ENCODE assay signal across 19 cellular contexts in genomic region chr17:82415336-82415735, GRCh38. TPM values are rescaled to one million over a fixed set of nuclear protein-coding genes. Genes with fewer than 3 reads are reported as not detected.
DNase-seq lines count a peak whose midpoint lies in the region; ATAC-seq, FAIRE-seq and TF ChIP-seq lines count a peak whose summit lies in the region.
"Had no signal": no experiment of that assay in that cellular context is flagged by ENCODE, and none has a peak within 500 bp of the region (broad histone marks: within the 10 kb centered on the region; RNA-seq: fewer than 3 reads in every experiment).

No MANE protein-coding gene starts in this region.

- no peak for TF ChIP-seq POLR2A in GM12878 (IDR thresholded peaks at IDR 0.05; ENCODE audit: low read depth, low read length)

- H2AFZ ChIP-seq in GM12878 (ENCODE audit: control insufficient read depth, low read depth, low read length): no peak overlapping the region
- H2AFZ ChIP-seq: GM23338 had no signal

- H3K4me1 Mint-ChIP-seq in T-helper 17 cell (peaks cover 23% of the 10 kb centered on the region), MCF 10A (ENCODE audit: insufficient read depth, unreplicated experiment) (no peaks in the 10 kb centered on the region)
- H3K4me1 Mint-ChIP-seq in natural killer cell treated with Interleukin-12 subunit alpha and Interleukin-12 subunit beta and Interleukin-15 and Interleukin-18, amount 100 ng/mL, for 72 hours (ENCODE audit: low read depth in 2 of 2): peaks cover 24 to 27% of the 10 kb centered on the region in 2 donors

- WGBS in GM12878 (ENCODE audit: insufficient coverage, insufficient replicate concordance, low lambda C conversion rate, missing lambda C conversion rate): 95% methylated on average over 26 of the region's 26 CpGs

- H3K36me3 Mint-ChIP-seq in T-helper 17 cell (ENCODE audit: low read depth) (no peaks in the 10 kb centered on the region), MCF 10A (ENCODE audit: insufficient read depth, unreplicated experiment) (peaks cover 11% of the 10 kb centered on the region)
- H3K36me3 Mint-ChIP-seq in natural killer cell treated with Interleukin-12 subunit alpha and Interleukin-12 subunit beta and Interleukin-15 and Interleukin-18, amount 100 ng/mL, for 72 hours: no peaks in the 10 kb centered on the region

- H3K4me3 Mint-ChIP-seq in T-helper 17 cell (peak overlapping the region; percentile 67), MCF 10A (ENCODE audit: unreplicated experiment) (no peak overlapping the region)
- H3K4me3 Mint-ChIP-seq in natural killer cell treated with Interleukin-12 subunit alpha and Interleukin-12 subunit beta and Interleukin-15 and Interleukin-18, amount 100 ng/mL, for 72 hours: no peak overlapping the region
- H3K4me3 Mint-ChIP-seq: GM23338 had no signal

- CTCF ChIA-PET in Panc1 (lab: Charles Lee) (interaction anchor here (0.7 kb wide), 1 partner anchor 115 kb away, joined by 5 read pairs; no protein-coding TSS in a partner anchor), GM12878 (lab: Yijun Ruan, JAX) (interaction anchor here (1.0 to 4.1 kb wide), 3 partner anchors 63 to 115 kb away, joined by 3 to 22 read pairs (median 7); no protein-coding TSS in a partner anchor), MCF 10A (lab: Yijun Ruan, JAX) (interaction anchor here (0.6 to 1.0 kb wide), 2 partner anchors 13 to 70 kb away, joined by 3 to 4 read pairs; no protein-coding TSS in a partner anchor)

- no peak overlapping the region for H3K4me2 ChIP-seq in GM12878 (ENCODE audit: control insufficient read depth, insufficient read depth)

- no peak for TF ChIP-seq EP300 in GM12878 (IDR thresholded peaks at IDR 0.05; ENCODE audit: borderline replicate concordance in 1 of 2, control insufficient read depth in 1 of 2, low read depth in 2 of 2, low read length in 2 of 2)

- SMC1A ChIA-PET in GM12878 (lab: Charles Lee; ENCODE audit: uncharacterized antibody, unreplicated experiment): interaction anchor here (2.0 kb wide), 1 partner anchor 63 kb away, joined by 8 read pairs; no protein-coding TSS in a partner anchor

- no peak overlapping the region for H3K4me3 ChIP-seq in Panc1 (ENCODE audit: low read depth in 2 of 2, low read length in 2 of 2)
- no peak overlapping the region for H3K4me3 ChIP-seq in GM12878
- H3K4me3 ChIP-seq: SJSA1 had no signal

- TF ChIP-seq CTCF in Panc1 (IDR thresholded peaks at IDR 0.05): no peak
- TF ChIP-seq CTCF in GM12878 (IDR thresholded peaks at IDR 0.05 in 2 of 3, conservative IDR thresholded peaks at IDR 0.05 in 1 of 3; ENCODE audit: control insufficient read depth in 2 of 3, extremely low read depth in 1 of 3, insufficient read depth in 1 of 3, low read depth in 3 of 3, low read length in 3 of 3): no peak
- no peak for TF ChIP-seq CTCF in MCF 10A (IDR thresholded peaks at IDR 0.05; ENCODE audit: unreplicated experiment)

- no peaks in the 10 kb centered on the region for H3K9me3 Mint-ChIP-seq in natural killer cell treated with Interleukin-12 subunit alpha and Interleukin-12 subunit beta and Interleukin-15 and Interleukin-18, amount 100 ng/mL, for 72 hours
- H3K9me3 Mint-ChIP-seq in MCF 10A (ENCODE audit: unreplicated experiment): no peaks in the 10 kb centered on the region
- H3K9me3 Mint-ChIP-seq: GM23338 had no signal

- peaks cover 3% of the 10 kb centered on the region; the same call in 1 of the 2 replicates for H3K36me3 ChIP-seq in Panc1 (ENCODE audit: control insufficient read depth, insufficient read depth, low read length)
- H3K36me3 ChIP-seq in GM12878 (ENCODE audit: control insufficient read depth in 2 of 2, insufficient read depth in 2 of 2, low read length in 1 of 2): no peaks in the 10 kb centered on the region; a peak in 1 of 4 replicates
- H3K36me3 ChIP-seq: Peyer's patch had no signal

- H3K9me3 ChIP-seq in Panc1 (ENCODE audit: control insufficient read depth, insufficient read depth, low read depth, low read length) (no peaks in the 10 kb centered on the region), T-helper 17 cell (ENCODE audit: control insufficient read depth, low read length, poor library complexity, severe bottlenecking) (no peaks in the 10 kb centered on the region), GM12878 (replicated peaks; ENCODE audit: control insufficient read depth, insufficient read depth, low read length) (no peaks in the 10 kb centered on the region)
- H3K9me3 ChIP-seq: BE2C, Peyer's patch had no signal

- BruUV-seq in Panc1 (replicated peaks; lab: Mats Ljungman, UMichigan) (TSS peak; percentile 59), GM12878 (replicated peaks; lab: Mats Ljungman, UMichigan) (TSS peak; percentile 57), MCF 10A (replicated peaks; lab: Mats Ljungman, UMichigan) (no TSS peak)

- no peak for ATAC-seq in Panc1
- ATAC-seq in T-helper 17 cell: no peak
- ATAC-seq in GM12878: no peak
- ATAC-seq in natural killer cell treated with Interleukin-12 subunit alpha and Interleukin-12 subunit beta and Interleukin-15 and Interleukin-18, amount 100 ng/mL, for 72 hours: no peak

- H3K27me3 ChIP-seq in Panc1 (ENCODE audit: control insufficient read depth, insufficient read depth, low read length) (no peaks in the 10 kb centered on the region), GM12878 (replicated peaks in 1 of 2; ENCODE audit: control insufficient read depth in 2 of 2, insufficient read depth in 2 of 2, low read length in 1 of 2) (no peaks in the 10 kb centered on the region)
- H3K27me3 ChIP-seq: BE2C, Peyer's patch, SJSA1 had no signal

- no peaks in the 10 kb centered on the region for H3K27me3 Mint-ChIP-seq in T-helper 17 cell
- H3K27me3 Mint-ChIP-seq in natural killer cell treated with Interleukin-12 subunit alpha and Interleukin-12 subunit beta and Interleukin-15 and Interleukin-18, amount 100 ng/mL, for 72 hours: no peaks in the 10 kb centered on the region
- H3K27me3 Mint-ChIP-seq in MCF 10A (ENCODE audit: insufficient read depth, unreplicated experiment): no peaks in the 10 kb centered on the region

- DNase-seq in Panc1 (ENCODE audit: low read depth, low spot score) (no peak), T-helper 17 cell (no peak), GM12878 (ENCODE audit: low read depth, low spot score) (no peak), MCF 10A (ENCODE audit: unreplicated experiment) (no peak), RCC 7860 (ENCODE audit: low spot score) (no peak), GOT3 (lab: John Stamatoyannopoulos, UW) (no peak)
- DNase-seq in natural killer cell treated with Interleukin-12 subunit alpha and Interleukin-12 subunit beta and Interleukin-15 and Interleukin-18, amount 100 ng/mL, for 72 hours (ENCODE audit: low spot score): peak; percentile 58
- DNase-seq: BE2C, DMS79, NCI-H1417, NCI-H1694 treated with DMSO at 0.1 percent for 48 hours, NCI-H2081 treated with DMSO at 0.1 percent for 48 hours, NCI-H2171 treated with DMSO at 0.1 percent for 48 hours, NCI-H524 treated with DMSO at 0.1 percent for 48 hours had no signal

- peaks cover 2% of the 10 kb centered on the region; the same call in 1 of the 2 replicates for H3K79me2 ChIP-seq in GM12878 (ENCODE audit: control insufficient read depth, insufficient read depth, low read length)

- FAIRE-seq in GM12878 (lab: Jason Lieb, UNC) (no peak), RCC 7860 (lab: Jason Lieb, UNC) (no peak)

- no peak for TF ChIP-seq RAD21 in GM12878 (IDR thresholded peaks at IDR 0.05; ENCODE audit: insufficient read depth, low read depth, low read length)

- H3K9ac ChIP-seq in GM12878 (ENCODE audit: control insufficient read depth, insufficient read depth, low read length): no peak overlapping the region

- in situ Hi-C loops in Panc1 (cut with HindIII; ENCODE audit: low pct_unique_long_range_greater_than_20kb, low sequenced_read_pairs): loop anchor here (5.0 kb wide), 1 partner anchor 68 kb away; no protein-coding TSS in a partner anchor
- in situ Hi-C loops in GM12878 (cut with MboI): no loop called here

- H3K4me1 ChIP-seq in Panc1 (ENCODE audit: control insufficient read depth, insufficient read depth, low read length) (peaks cover 18% of the 10 kb centered on the region), GM12878 (ENCODE audit: control insufficient read depth, insufficient read depth, low read length) (0 out of 2 replicates have a peak, but pooled peaks cover 5% of the 10 kb centered on the region)

- intact Hi-C loops in Panc1 (cut with micrococcal nuclease; ENCODE audit: unreplicated experiment) (no loop called here), GM12878 (cut with micrococcal nuclease; ENCODE audit: unreplicated experiment) (no loop called here), MCF 10A (cut with micrococcal nuclease) (loop anchor here (2.0 to 10.0 kb wide), 3 partner anchors 63 to 139 kb away; no protein-coding TSS in a partner anchor)

- POLR2A ChIA-PET in Panc1 (lab: Charles Lee) (no interaction called here), GM12878 (lab: Charles Lee) (no interaction called here), MCF 10A (lab: Yijun Ruan, JAX) (no interaction called here)

- H4K20me1 ChIP-seq in GM12878 (ENCODE audit: control insufficient read depth, insufficient read depth): peaks cover 5% of the 10 kb centered on the region

- H3K27ac ChIP-seq in Panc1 (ENCODE audit: low read length): no peak overlapping the region
- H3K27ac ChIP-seq in GM12878 (ENCODE audit: control insufficient read depth, insufficient read depth): no peak overlapping the region
- H3K27ac ChIP-seq: Peyer's patch, SJSA1 had no signal

- RAD21 ChIA-PET in GM12878 (lab: Charles Lee; ENCODE audit: unreplicated experiment): interaction anchor here (1.3 kb wide), 1 partner anchor 58 kb away, joined by 3 read pairs; no protein-coding TSS in a partner anchor

- H3K27ac Mint-ChIP-seq in T-helper 17 cell (peak overlapping the region; percentile 59), MCF 10A (ENCODE audit: low read depth, unreplicated experiment) (no peak overlapping the region)
- no peak overlapping the region for H3K27ac Mint-ChIP-seq in natural killer cell treated with Interleukin-12 subunit alpha and Interleukin-12 subunit beta and Interleukin-15 and Interleukin-18, amount 100 ng/mL, for 72 hours
- H3K27ac Mint-ChIP-seq: GM23338 had no signal

RNA-seq across cellular contexts. Expression of gene HEXD, which starts 2.8 kb away (rescaled TPM):
- total RNA-seq in Panc1 (2021; ENCODE audit: unreplicated experiment) (25.6 TPM), T-helper 17 cell (10 to 100 TPM; 32.2 to 33.4 TPM), GM12878 (2014; rRNA removed) (10.8 and 12.7 TPM in 2 replicates), GM12878 (2014; rRNA removed; fragmentation: Illumina TruSeq; extraction: Trizol) (5.8 and 6.4 TPM in 2 replicates), GM12878 (2021) (15.9 and 16.4 TPM in 2 replicates), MCF 10A (2022) (14.8 and 16.2 TPM in 2 replicates)
- 34.0 TPM for polyA plus RNA-seq in Panc1 (2012; ENCODE audit: insufficient read length)
- 34.6 and 37.8 TPM in 2 replicates for total RNA-seq in GM12878 (2013; cell fraction: nucleolus; rRNA removed)
- polyA plus RNA-seq in GM12878 (2011; ENCODE audit: low read depth): 4.9 TPM
- polyA plus RNA-seq in GM12878 (2011; rRNA removed) (5.1 and 7.6 TPM in 2 replicates), GM12878 (2014; fragmentation: Illumina TruSeq; extraction: Trizol) (5.0 and 6.3 TPM in 2 replicates), GM12878 (2014; fragmentation: Nextera tagmentation; extraction: Ambion mirVana) (1 to 10 TPM; 1.6 to 1.9 TPM), GM12878 (2014; rRNA removed) (21.9 and 24.2 TPM in 2 replicates), GM12878 (2016; fragmentation: Nextera tagmentation; extraction: Ambion mirVana) (1 to 10 TPM; 4.9 to 8.7 TPM)
- 7.5 and 11.0 TPM in 2 replicates for polyA plus RNA-seq in GM12878 (2011; cell fraction: cytosol; rRNA removed)
- 119 and 120 TPM in 2 replicates for polyA plus RNA-seq in GM12878 (2011; cell fraction: nucleus; rRNA removed)
- 9.6 and 13.9 TPM in 2 replicates for polyA plus RNA-seq in GM12878 (2012)
- polyA minus RNA-seq in GM12878 (2011; rRNA and poly(A)+ RNA removed): 2.5 and 5.6 TPM in 2 replicates
- 2.1 TPM in 2 replicates for polyA minus RNA-seq in GM12878 (2011; cell fraction: cytosol; rRNA and poly(A)+ RNA removed)
- polyA minus RNA-seq in GM12878 (2011; cell fraction: nucleus; rRNA and poly(A)+ RNA removed): 8.1 and 10.9 TPM in 2 replicates
- total RNA-seq in natural killer cell treated with Interleukin-12 subunit alpha and Interleukin-12 subunit beta and Interleukin-15 and Interleukin-18, amount 100 ng/mL, for 72 hours: 10 to 100 TPM; 19.5 to 40.1 TPM

RNA-seq across cellular contexts. Expression of gene OGFOD3, which starts 3.0 kb away (rescaled TPM):
- 53.9 TPM for total RNA-seq in Panc1 (2021; ENCODE audit: unreplicated experiment)
- polyA plus RNA-seq in Panc1 (2012; ENCODE audit: insufficient read length): 76.1 TPM
- total RNA-seq in T-helper 17 cell: 10 to 100 TPM; 15.8 to 16.5 TPM
- 32.4 and 38.4 TPM in 2 replicates for total RNA-seq in GM12878 (2013; cell fraction: nucleolus; rRNA removed)
- total RNA-seq in GM12878 (2014; rRNA removed): 21.0 TPM in 2 replicates
- total RNA-seq in GM12878 (2014; rRNA removed; fragmentation: Illumina TruSeq; extraction: Trizol): 10.3 and 11.6 TPM in 2 replicates
- 25.8 and 29.6 TPM in 2 replicates for total RNA-seq in GM12878 (2021)
- 6.8 TPM for polyA plus RNA-seq in GM12878 (2011; ENCODE audit: low read depth)
- 10.8 and 16.9 TPM in 2 replicates for polyA plus RNA-seq in GM12878 (2011; rRNA removed)
- 31.6 and 39.7 TPM in 2 replicates for polyA plus RNA-seq in GM12878 (2011; cell fraction: cytosol; rRNA removed)
- 33.0 and 43.8 TPM in 2 replicates for polyA plus RNA-seq in GM12878 (2011; cell fraction: nucleus; rRNA removed)
- polyA plus RNA-seq in GM12878 (2012): 15.1 and 18.3 TPM in 2 replicates
- 4.2 and 10.2 TPM in 2 replicates for polyA plus RNA-seq in GM12878 (2014; fragmentation: Illumina TruSeq; extraction: Trizol)
- 1 to 10 TPM in 1 of 2 experiments, under 1 TPM in 1; 0.48 to 2.4 TPM for polyA plus RNA-seq in GM12878 (2014; fragmentation: Nextera tagmentation; extraction: Ambion mirVana)
- polyA plus RNA-seq in GM12878 (2014; rRNA removed): 19.6 and 23.7 TPM in 2 replicates
- polyA plus RNA-seq in GM12878 (2016; fragmentation: Nextera tagmentation; extraction: Ambion mirVana): 10 to 100 TPM; 25.9 to 28.4 TPM
- 18.4 and 28.0 TPM in 2 replicates for polyA minus RNA-seq in GM12878 (2011; rRNA and poly(A)+ RNA removed)
- polyA minus RNA-seq in GM12878 (2011; cell fraction: cytosol; rRNA and poly(A)+ RNA removed): 12.6 and 16.9 TPM in 2 replicates
- polyA minus RNA-seq in GM12878 (2011; cell fraction: nucleus; rRNA and poly(A)+ RNA removed): 5.7 and 14.4 TPM in 2 replicates
- 10 to 100 TPM; 29.7 to 30.1 TPM for total RNA-seq in natural killer cell treated with Interleukin-12 subunit alpha and Interleukin-12 subunit beta and Interleukin-15 and Interleukin-18, amount 100 ng/mL, for 72 hours
- 16.5 and 21.1 TPM in 2 replicates for total RNA-seq in MCF 10A (2022)

RNA-seq across cellular contexts. Expression of gene CYBC1, which starts 35.2 kb away (rescaled TPM):
- total RNA-seq in Panc1 (2021; ENCODE audit: unreplicated experiment) (174 TPM), T-helper 17 cell (100 to 1,000 TPM; 110 to 121 TPM), GM12878 (2014; rRNA removed) (119 and 141 TPM in 2 replicates), GM12878 (2014; rRNA removed; fragmentation: Illumina TruSeq; extraction: Trizol) (93.1 and 97.9 TPM in 2 replicates), GM12878 (2021) (156 and 159 TPM in 2 replicates), MCF 10A (2022) (38.0 and 45.4 TPM in 2 replicates)
- 161 TPM for polyA plus RNA-seq in Panc1 (2012; ENCODE audit: insufficient read length)
- total RNA-seq in GM12878 (2013; cell fraction: nucleolus; rRNA removed): 374 and 423 TPM in 2 replicates
- 98.7 TPM for polyA plus RNA-seq in GM12878 (2011; ENCODE audit: low read depth)
- polyA plus RNA-seq in GM12878 (2011; rRNA removed) (101 and 125 TPM in 2 replicates), GM12878 (2014; fragmentation: Illumina TruSeq; extraction: Trizol) (81.7 and 120 TPM in 2 replicates), GM12878 (2014; fragmentation: Nextera tagmentation; extraction: Ambion mirVana) (1 to 10 TPM; 4.2 to 8.5 TPM), GM12878 (2014; rRNA removed) (162 and 194 TPM in 2 replicates), GM12878 (2016; fragmentation: Nextera tagmentation; extraction: Ambion mirVana) (100 to 1,000 TPM; 150 to 157 TPM)
- 197 and 266 TPM in 2 replicates for polyA plus RNA-seq in GM12878 (2011; cell fraction: cytosol; rRNA removed)
- polyA plus RNA-seq in GM12878 (2011; cell fraction: nucleus; rRNA removed): 419 and 530 TPM in 2 replicates
- polyA plus RNA-seq in GM12878 (2012): 155 and 177 TPM in 2 replicates
- polyA minus RNA-seq in GM12878 (2011; rRNA and poly(A)+ RNA removed): 79.4 and 160 TPM in 2 replicates
- polyA minus RNA-seq in GM12878 (2011; cell fraction: cytosol; rRNA and poly(A)+ RNA removed): 79.5 and 85.7 TPM in 2 replicates
- polyA minus RNA-seq in GM12878 (2011; cell fraction: nucleus; rRNA and poly(A)+ RNA removed): 112 and 194 TPM in 2 replicates
- 100 to 1,000 TPM; 300 to 380 TPM for total RNA-seq in natural killer cell treated with Interleukin-12 subunit alpha and Interleukin-12 subunit beta and Interleukin-15 and Interleukin-18, amount 100 ng/mL, for 72 hours

RNA-seq across cellular contexts. Expression of gene NARF, which starts 43.2 kb away (rescaled TPM):
- 60.9 TPM for total RNA-seq in Panc1 (2021; ENCODE audit: unreplicated experiment)
- 89.6 TPM for polyA plus RNA-seq in Panc1 (2012; ENCODE audit: insufficient read length)
- 10 to 100 TPM; 86.2 to 94.4 TPM for total RNA-seq in T-helper 17 cell
- total RNA-seq in GM12878 (2013; cell fraction: nucleolus; rRNA removed): 167 and 178 TPM in 2 replicates
- 35.5 and 44.1 TPM in 2 replicates for total RNA-seq in GM12878 (2014; rRNA removed)
- total RNA-seq in GM12878 (2014; rRNA removed; fragmentation: Illumina TruSeq; extraction: Trizol): 29.2 and 29.4 TPM in 2 replicates
- total RNA-seq in GM12878 (2021): 65.3 and 65.8 TPM in 2 replicates
- 72.0 TPM for polyA plus RNA-seq in GM12878 (2011; ENCODE audit: low read depth)
- 120 and 138 TPM in 2 replicates for polyA plus RNA-seq in GM12878 (2011; rRNA removed)
- 128 and 152 TPM in 2 replicates for polyA plus RNA-seq in GM12878 (2011; cell fraction: cytosol; rRNA removed)
- polyA plus RNA-seq in GM12878 (2011; cell fraction: nucleus; rRNA removed): 170 and 183 TPM in 2 replicates
- 120 and 130 TPM in 2 replicates for polyA plus RNA-seq in GM12878 (2012)
- polyA plus RNA-seq in GM12878 (2014; fragmentation: Illumina TruSeq; extraction: Trizol): 22.4 and 42.7 TPM in 2 replicates
- polyA plus RNA-seq in GM12878 (2014; fragmentation: Nextera tagmentation; extraction: Ambion mirVana): 10 to 100 TPM; 16.7 to 27.4 TPM
- 50.9 and 56.1 TPM in 2 replicates for polyA plus RNA-seq in GM12878 (2014; rRNA removed)
- polyA plus RNA-seq in GM12878 (2016; fragmentation: Nextera tagmentation; extraction: Ambion mirVana): 100 to 1,000 TPM; 115 to 126 TPM
- polyA minus RNA-seq in GM12878 (2011; rRNA and poly(A)+ RNA removed): 81.9 and 82.4 TPM in 2 replicates
- polyA minus RNA-seq in GM12878 (2011; cell fraction: cytosol; rRNA and poly(A)+ RNA removed): 27.1 and 29.1 TPM in 2 replicates
- 29.7 and 37.7 TPM in 2 replicates for polyA minus RNA-seq in GM12878 (2011; cell fraction: nucleus; rRNA and poly(A)+ RNA removed)
- 100 to 1,000 TPM; 217 to 295 TPM for total RNA-seq in natural killer cell treated with Interleukin-12 subunit alpha and Interleukin-12 subunit beta and Interleukin-15 and Interleukin-18, amount 100 ng/mL, for 72 hours
- total RNA-seq in MCF 10A (2022): 20.6 TPM in 2 replicates

RNA-seq across cellular contexts. Expression of gene UTS2R, which starts 43.8 kb away (rescaled TPM):
- total RNA-seq in Panc1 (2021; ENCODE audit: unreplicated experiment) (0.39 TPM), T-helper 17 cell (not detected), GM12878 (2014; rRNA removed) (0.11 TPM in 1 of 2 replicates, not detected in the other), GM12878 (2014; rRNA removed; fragmentation: Illumina TruSeq; extraction: Trizol) (not detected in 2 replicates), GM12878 (2021) (0.36 and 1.1 TPM in 2 replicates), MCF 10A (2022) (not detected in 2 replicates)
- 0.16 TPM for polyA plus RNA-seq in Panc1 (2012; ENCODE audit: insufficient read length)
- 0.40 and 0.49 TPM in 2 replicates for total RNA-seq in GM12878 (2013; cell fraction: nucleolus; rRNA removed)
- not detected for polyA plus RNA-seq in GM12878 (2011; ENCODE audit: low read depth)
- polyA plus RNA-seq in GM12878 (2011; rRNA removed) (0.04 TPM in 1 of 2 replicates, not detected in the other), GM12878 (2014; fragmentation: Illumina TruSeq; extraction: Trizol) (not detected in 2 replicates), GM12878 (2014; fragmentation: Nextera tagmentation; extraction: Ambion mirVana) (not detected), GM12878 (2014; rRNA removed) (0.12 and 0.30 TPM in 2 replicates), GM12878 (2016; fragmentation: Nextera tagmentation; extraction: Ambion mirVana) (not detected)
- polyA plus RNA-seq in GM12878 (2011; cell fraction: cytosol; rRNA removed): 0.07 TPM in 1 of 2 replicates, not detected in the other
- polyA plus RNA-seq in GM12878 (2011; cell fraction: nucleus; rRNA removed): 0.58 and 0.82 TPM in 2 replicates
- polyA plus RNA-seq in GM12878 (2012): 0.34 and 0.36 TPM in 2 replicates
- polyA minus RNA-seq in GM12878 (2011; rRNA and poly(A)+ RNA removed): 0.22 and 0.36 TPM in 2 replicates
- polyA minus RNA-seq in GM12878 (2011; cell fraction: cytosol; rRNA and poly(A)+ RNA removed): not detected in 2 replicates
- polyA minus RNA-seq in GM12878 (2011; cell fraction: nucleus; rRNA and poly(A)+ RNA removed): not detected in 2 replicates
- not detected for total RNA-seq in natural killer cell treated with Interleukin-12 subunit alpha and Interleukin-12 subunit beta and Interleukin-15 and Interleukin-18, amount 100 ng/mL, for 72 hours
- total RNA-seq: IMR-90, M059J, Peyer's patch had no signal
- polyA plus RNA-seq: GM23338, IMR-90 had no signal
